In genomic region chr19:52923782-52924593, GRCh38 we compare ENCODE assay signal across 8 cellular contexts. TPM values are rescaled to one million over a fixed set of nuclear protein-coding genes. Genes with fewer than 3 reads are reported as not detected.
DNase-seq lines count a peak whose midpoint lies in the region; ATAC-seq and TF ChIP-seq lines count a peak whose summit lies in the region.

No MANE protein-coding gene starts in this region.

- H3K36me3 ChIP-seq in Peyer's patch (peaks cover 0 to 15% (median 0%) of the 10 kb centered on the region in 3 donors), endocrine pancreas (ENCODE audit: control insufficient read depth, insufficient read depth, low read length) (no peaks in the 10 kb centered on the region), mucosa of rectum (ENCODE audit: control insufficient read depth in 2 of 2, insufficient read depth in 2 of 2, low read length in 2 of 2) (peaks cover 8 to 10% of the 10 kb centered on the region in 2 donors)

- H3K9ac ChIP-seq in endocrine pancreas (ENCODE audit: control insufficient read depth, insufficient read depth, low read length) (peak overlapping the region; percentile 41), mucosa of rectum (ENCODE audit: low read depth in 1 of 2, low read length in 2 of 2) (peak overlapping the region; percentile 68 to 78)

- no peak for DNase-seq in GM12864 (ENCODE audit: low read depth)
- DNase-seq in Peyer's patch = peak in 1 of 3 donors; percentile 56
- DNase-seq in NCI-H774 (lab: John Stamatoyannopoulos, UW) = no peak
- DNase-seq in NCI-H2227 treated with DMSO at 0.1 percent for 48 hours (lab: John Stamatoyannopoulos, UW) = no peak
- no peak for DNase-seq in HuH-7.5 (ENCODE audit: low spot score)

- ATAC-seq in GM18511 (IDR thresholded peaks at IDR 0.05; ENCODE audit: unreplicated experiment) = no peak

- H3K27me3 ChIP-seq in Peyer's patch (no peaks in the 10 kb centered on the region), endocrine pancreas (ENCODE audit: control insufficient read depth, insufficient read depth, low read length) (no peaks in the 10 kb centered on the region), mucosa of rectum (ENCODE audit: control insufficient read depth in 2 of 2, insufficient read depth in 2 of 2, low read length in 2 of 2) (no peaks in the 10 kb centered on the region)

- H3K4me1 ChIP-seq in Peyer's patch = no peaks in the 10 kb centered on the region
- no peaks in the 10 kb centered on the region for H3K4me1 ChIP-seq in endocrine pancreas (ENCODE audit: control insufficient read depth, insufficient read depth, low read length)
- peaks cover 2 to 15% of the 10 kb centered on the region in 2 donors for H3K4me1 ChIP-seq in mucosa of rectum (ENCODE audit: control insufficient read depth in 2 of 2, insufficient read depth in 2 of 2, low read length in 2 of 2)

- no peak for TF ChIP-seq POLR2A in Peyer's patch (IDR thresholded peaks at IDR 0.05)

- peak overlapping the region; percentile 42; the same call in 1 of the 2 replicates for H3K4me3 ChIP-seq in GM12864 (ENCODE audit: low read depth, low read length)
- H3K4me3 ChIP-seq in Peyer's patch = peak overlapping the region; percentile 55 to 73 (median 66)
- H3K4me3 ChIP-seq in endocrine pancreas (ENCODE audit: control insufficient read depth, insufficient read depth, low read length) = no peak overlapping the region
- peak overlapping the region; percentile 78 to 98 for H3K4me3 ChIP-seq in mucosa of rectum (ENCODE audit: low read length in 2 of 2)

- H3K27ac ChIP-seq in Peyer's patch = peak overlapping the region; percentile 71 to 94 (median 88)
- peak overlapping the region; percentile 92 to 97 for H3K27ac ChIP-seq in mucosa of rectum (ENCODE audit: low read depth in 2 of 2, low read length in 2 of 2)

- H3K9me3 ChIP-seq in Peyer's patch (peaks cover 0 to 4% (median 0%) of the 10 kb centered on the region in 4 donors), endocrine pancreas (ENCODE audit: control insufficient read depth, low read length) (no peaks in the 10 kb centered on the region), mucosa of rectum (ENCODE audit: control insufficient read depth in 2 of 2, low read length in 2 of 2) (no peaks in the 10 kb centered on the region)

- no peak for TF ChIP-seq CTCF in GM12864 (IDR thresholded peaks at IDR 0.05; ENCODE audit: low read depth, low read length, missing control alignments)
- TF ChIP-seq CTCF in Peyer's patch (IDR thresholded peaks at IDR 0.05) = no peak

RNA-seq across cellular contexts. Expression of gene ZNF888, which starts 0.8 kb away (rescaled TPM):
- 1 to 10 TPM; 1.3 to 6.6 (median 5.3) TPM for total RNA-seq in Peyer's patch

RNA-seq across cellular contexts. Expression of gene ZNF320, which starts 26.6 kb away (rescaled TPM):
- total RNA-seq in Peyer's patch = 10 to 100 TPM in 3 of 4 donors, 1 to 10 TPM in 1; 5.8 to 35.5 (median 17.8) TPM

RNA-seq across cellular contexts. Expression of gene ZNF816, which starts 38.7 kb away (rescaled TPM):
- total RNA-seq in Peyer's patch = 10 to 100 TPM in 3 of 4 donors, 1 to 10 TPM in 1; 6.1 to 17.4 (median 11.4) TPM
